20 cellular contexts compared by ENCODE assay signal in the genomic region with DNA sequence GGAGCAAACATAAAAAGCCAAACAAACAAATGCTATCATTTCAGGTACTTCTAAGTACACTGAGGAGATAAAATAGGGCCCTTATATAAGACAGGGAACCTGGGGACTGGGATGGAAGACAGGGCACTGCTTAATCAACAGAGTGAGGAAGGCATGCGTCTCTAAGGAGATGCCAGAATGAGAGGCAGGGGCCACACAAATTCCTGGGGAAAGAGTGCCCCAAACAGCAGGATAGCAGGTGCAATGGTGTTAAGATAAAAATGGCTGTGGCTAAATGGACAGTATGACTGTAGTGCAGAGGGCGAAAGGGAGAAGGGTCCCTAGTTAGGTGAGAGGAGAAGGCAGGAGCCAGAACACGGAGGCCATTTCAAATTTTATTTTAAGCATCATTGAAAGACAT.
"Had no signal": no experiment of that assay in that cellular context is flagged by ENCODE, and none has a peak within 500 bp of the region (broad histone marks: within the 10 kb centered on the region; RNA-seq: fewer than 3 reads in every experiment).

No MANE protein-coding gene starts in this region.

- H3K27ac ChIP-seq: foreskin keratinocyte, vagina, WERI-Rb-1 had no signal

- ATAC-seq: activated CD8-positive, alpha-beta T cell treated with anti-CD3 and anti-CD28 coated beads, Interleukin-2, amount 10 ng/mL, durations not matched to agents 7 days and 5 days; activated naive CD4-positive, alpha-beta T cell treated with anti-CD3 and anti-CD28 coated beads, Interleukin-2, amount 50 U/mL, for 72 hours; stimulated activated naive B cell treated with anti-CD40 and anti-IgM and Interleukin-4, amounts not matched to agents 10 μg/mL and 1 μg/mL and 100 μg/mL, for 72 hours had no signal

- H3K9ac ChIP-seq: parathyroid adenoma had no signal

- H3K9me3 ChIP-seq: left lung, transverse colon, vagina had no signal

- H3K27me3 ChIP-seq: foreskin keratinocyte, left lung, transverse colon, vagina had no signal

- H3K4me3 ChIP-seq: left lung, transverse colon, vagina had no signal

- DNase-seq: activated CD4-positive, alpha-beta T cell treated with anti-CD3 and anti-CD28 coated beads for 1 hour; activated CD4-positive, alpha-beta T cell treated with anti-CD3 and anti-CD28 coated beads, Interleukin-2, amount 50 U/mL, for 1 hour; activated CD8-positive, alpha-beta T cell treated with anti-CD3 and anti-CD28 coated beads, Interleukin-2, amount 10 ng/mL, durations not matched to agents 7 days and 5 days; activated gamma-delta T cell treated with Interleukin-2 at 50 U/mL for 16 hours; activated T-cell treated with anti-CD3 and anti-CD28 coated beads, Interleukin-2, amount 50 U/mL, for 1 hour; aorta; caudate nucleus; effector CD4-positive, alpha-beta T cell; kidney glomerular epithelial cell; left lung; nephron progenitor cell; stimulated activated CD4-positive, alpha-beta T cell treated with anti-CD3 and anti-CD28 coated beads, Interleukin-2, amount 100 ng/mL, for 48 hours; stimulated activated CD8-positive, alpha-beta memory T cell treated with anti-CD3 and anti-CD28 coated beads, Interleukin-4, amount 100 ng/mL, for 48 hours; stimulated activated naive B cell treated with anti-CD40 and anti-IgM and Interleukin-4, amounts not matched to agents 10 μg/mL and 1 μg/mL and 100 μg/mL, for 72 hours; transverse colon; WERI-Rb-1 had no signal

- H3K4me1 ChIP-seq: parathyroid adenoma, transverse colon, vagina had no signal

- H3K36me3 ChIP-seq: left lung, transverse colon, vagina, WERI-Rb-1 had no signal
